In the genomic region with DNA sequence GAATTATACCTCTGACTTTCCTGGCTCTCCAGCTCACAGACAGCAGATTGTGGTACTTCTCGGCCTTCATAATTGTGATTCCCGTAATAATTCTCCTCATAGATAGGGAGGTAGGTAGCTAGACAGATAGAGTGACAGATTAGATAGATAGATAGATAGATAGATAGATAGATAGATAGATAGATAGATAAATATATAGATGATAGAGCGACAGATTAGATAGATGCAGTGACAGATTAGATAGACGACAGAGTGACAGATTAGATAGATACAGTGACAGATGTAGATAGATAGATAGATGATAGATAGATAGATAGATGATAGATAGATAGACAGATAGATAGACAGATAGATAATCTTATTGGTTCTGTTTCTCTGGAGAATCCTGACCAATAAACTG, we compare ENCODE assay signal across 31 cellular contexts.
DNase-seq lines count a peak whose midpoint lies in the region; ATAC-seq, FAIRE-seq and TF ChIP-seq lines count a peak whose summit lies in the region.
"Had no signal": no experiment of that assay in that cellular context is flagged by ENCODE, and none has a peak within 500 bp of the region (broad histone marks: within the 10 kb centered on the region; RNA-seq: fewer than 3 reads in every experiment).

No MANE protein-coding gene starts in this region.

- TF ChIP-seq EP300 in K562 (IDR thresholded peaks at IDR 0.05; ENCODE audit: low read length) (no peak), neural cell (conservative IDR thresholded peaks at IDR 0.05; ENCODE audit: poor library complexity, severe bottlenecking) (peak; percentile 70)

- H3K9ac ChIP-seq in K562 (ENCODE audit: insufficient read depth in 1 of 2, low read depth in 2 of 2, low read length in 2 of 2) (no peak overlapping the region), neural cell (ENCODE audit: low read length) (no peak overlapping the region)
- H3K9ac ChIP-seq: BLaER1; BLaER1 treated with 17β-estradiol and CSF1 and Interleukin-3, amounts not matched to agents 10 nM and 100 nM had no signal

- H3K79me2 ChIP-seq in K562 (ENCODE audit: control insufficient read depth, insufficient read depth, low read length) (no peaks in the 10 kb centered on the region), neural cell (replicated peaks; ENCODE audit: insufficient read depth, low read length) (no peaks in the 10 kb centered on the region)

- CTCF ChIA-PET in K562 (lab: Yijun Ruan, JAX; ENCODE audit: low intra/inter-chr PET ratio): no interaction called here

- FAIRE-seq in K562 (lab: Jason Lieb, UNC): no peak
- FAIRE-seq: A204.1, A549, D721Med had no signal

- H3K4me1 ChIP-seq in K562 (replicated peaks in 1 of 2; ENCODE audit: control insufficient read depth in 2 of 2, insufficient read depth in 2 of 2, low read length in 2 of 2): no peaks in the 10 kb centered on the region
- H3K4me1 ChIP-seq: A549, Caco-2 had no signal

- H3K27ac ChIP-seq in K562 (ENCODE audit: extremely low read depth, low read depth, low read length) (no peak overlapping the region), neural cell (ENCODE audit: low read length) (no peak overlapping the region)
- H3K27ac ChIP-seq: 22Rv1; A549; BLaER1; BLaER1 treated with 17β-estradiol and CSF1 and Interleukin-3, amounts not matched to agents 10 nM and 100 nM; C4-2B had no signal

- TF ChIP-seq RAD21 in K562 (CRISPR knock-in tag; conservative IDR thresholded peaks at IDR 0.05 in 1 of 2, IDR thresholded peaks at IDR 0.05 in 1 of 2) (no peak), neural cell (conservative IDR thresholded peaks at IDR 0.05) (no peak)

- DNase-seq in K562 (ENCODE audit: extremely low read depth in 1 of 4, low spot score in 3 of 4) (no peak), NCI-H1930 (lab: John Stamatoyannopoulos, UW) (no peak)
- no peak for DNase-seq in stimulated activated naive CD4-positive, alpha-beta T cell treated with Interleukin-2 at 50 U/mL for 16 hours (lab: John Stamatoyannopoulos, UW)
- DNase-seq: 8988T; ACHN; AML-193; BE2C; C1 segment of cervical spinal cord; Caco-2; Calu3; CD4-positive, alpha-beta memory T cell; CD4-positive, alpha-beta T cell; CD4-positive, CD25-positive, alpha-beta regulatory T cell; CD8-positive, alpha-beta memory T cell; CD8-positive, alpha-beta T cell; COR-L47; DMS 273 treated with DMSO at 0.1 percent for 48 hours; DMS153; DMS53; DMS79; DMS79 treated with DMSO at 0.1 percent for 48 hours; DND-41; EL had no signal

- no TSS peak for BruUV-seq in K562 (replicated peaks; lab: Mats Ljungman, UMichigan)

- WGBS in K562 (ENCODE audit: insufficient coverage, low coverage, missing lambda C conversion rate): 3% methylated on average over 4 of the region's 4 CpGs

- TF ChIP-seq CTCF in K562 (IDR thresholded peaks at IDR 0.05 in 2 of 3, conservative IDR thresholded peaks at IDR 0.05 in 1 of 3; ENCODE audit: insufficient read depth in 2 of 3, low read depth in 1 of 3, low read length in 3 of 3) (no peak), neural cell (IDR thresholded peaks at IDR 0.05; ENCODE audit: poor library complexity, severe bottlenecking) (no peak)

- no peak for TF ChIP-seq POLR2A in K562 (conservative IDR thresholded peaks at IDR 0.05)

- H3K4me3 ChIP-seq in K562: no peak overlapping the region
- no peak overlapping the region for H3K4me3 ChIP-seq in neural cell (ENCODE audit: low read length)
- H3K4me3 ChIP-seq: A549; BLaER1; BLaER1 treated with 17β-estradiol and CSF1 and Interleukin-3, amounts not matched to agents 10 nM and 100 nM had no signal

- POLR2A ChIA-PET in K562 (lab: Yijun Ruan, JAX): interaction anchor here (1.0 kb wide), 1 partner anchor 147 kb away, joined by 3 read pairs; no protein-coding TSS in a partner anchor

- H3K27me3 ChIP-seq in K562 (ENCODE audit: control insufficient read depth in 2 of 2, insufficient read depth in 2 of 2, low read length in 2 of 2) (no peaks in the 10 kb centered on the region), neural cell (ENCODE audit: insufficient read depth, low read depth, low read length) (no peaks in the 10 kb centered on the region)
- H3K27me3 ChIP-seq: BE2C; BLaER1; BLaER1 treated with 17β-estradiol and CSF1 and Interleukin-3, amounts not matched to agents 10 nM and 100 nM had no signal

- H4K20me1 ChIP-seq in K562 (replicated peaks; ENCODE audit: control insufficient read depth, insufficient read depth, low read length): no peaks in the 10 kb centered on the region; the same call in 1 of the 2 replicates
- H4K20me1 ChIP-seq in neural cell (ENCODE audit: insufficient read depth): no peaks in the 10 kb centered on the region
- H4K20me1 ChIP-seq: BLaER1; BLaER1 treated with 17β-estradiol and CSF1 and Interleukin-3, amounts not matched to agents 10 nM and 100 nM had no signal

- H3K36me3 ChIP-seq in K562 (ENCODE audit: control insufficient read depth, insufficient read depth, low read length): no peaks in the 10 kb centered on the region
- no peaks in the 10 kb centered on the region for H3K36me3 ChIP-seq in neural cell (ENCODE audit: insufficient read depth, low read length)
- H3K36me3 ChIP-seq: BE2C; BLaER1; BLaER1 treated with 17β-estradiol and CSF1 and Interleukin-3, amounts not matched to agents 10 nM and 100 nM had no signal

- no peak for ATAC-seq in K562
- ATAC-seq: A549; CD8-positive, alpha-beta T cell had no signal

- no peaks in the 10 kb centered on the region for H3K9me2 ChIP-seq in neural cell (ENCODE audit: insufficient read depth, low read length)

- H2AFZ ChIP-seq in K562 (ENCODE audit: low read depth, low read length): no peak overlapping the region
- no peak overlapping the region for H2AFZ ChIP-seq in neural cell (ENCODE audit: low read depth, low read length)

- in situ Hi-C loops in K562 (cut with MboI): no loop called here

- no peak overlapping the region for H3K4me2 ChIP-seq in K562 (ENCODE audit: insufficient read depth, low read length)
- H3K4me2 ChIP-seq in neural cell (ENCODE audit: low read length): no peak overlapping the region
- H3K4me2 ChIP-seq: A549; BLaER1; BLaER1 treated with 17β-estradiol and CSF1 and Interleukin-3, amounts not matched to agents 10 nM and 100 nM had no signal

- H3F3A ChIP-seq in neural cell (ENCODE audit: insufficient read depth, low read length, poor library complexity, severe bottlenecking): no peaks in the 10 kb centered on the region

- H3K9me3 ChIP-seq in K562 (replicated peaks; ENCODE audit: control insufficient read depth, insufficient read depth, low read depth, low read length) (no peaks in the 10 kb centered on the region), neural cell (ENCODE audit: low read length) (no peaks in the 10 kb centered on the region)
- H3K9me3 ChIP-seq: A549; BE2C; BLaER1; BLaER1 treated with 17β-estradiol and CSF1 and Interleukin-3, amounts not matched to agents 10 nM and 100 nM; Caco-2 had no signal

- no peaks in the 10 kb centered on the region for H3K9me1 ChIP-seq in K562 (ENCODE audit: control insufficient read depth, insufficient read depth, low read length)

- intact Hi-C loops in K562 (cut with micrococcal nuclease): loop anchor here (10.0 kb wide), 1 partner anchor 359 kb away; no protein-coding TSS in a partner anchor

TF ChIP-seq in K562, 482 proteins besides CTCF, POLR2A, EP300 and RAD21:
- TF ChIP-seq ERF (CRISPR knock-in tag; IDR thresholded peaks at IDR 0.05) (no peak), ZNF695 (CRISPR knock-in tag; IDR thresholded peaks at IDR 0.05) (no peak), XRCC3 (IDR thresholded peaks at IDR 0.05) (no peak), DACH1 (IDR thresholded peaks at IDR 0.05; ENCODE audit: partially characterized antibody) (peak; percentile 93), TEAD1 (CRISPR knock-in tag; IDR thresholded peaks at IDR 0.05) (no peak), TCFL5 (CRISPR knock-in tag; conservative IDR thresholded peaks at IDR 0.05) (no peak)
- TF ChIP-seq, protein P1, sequence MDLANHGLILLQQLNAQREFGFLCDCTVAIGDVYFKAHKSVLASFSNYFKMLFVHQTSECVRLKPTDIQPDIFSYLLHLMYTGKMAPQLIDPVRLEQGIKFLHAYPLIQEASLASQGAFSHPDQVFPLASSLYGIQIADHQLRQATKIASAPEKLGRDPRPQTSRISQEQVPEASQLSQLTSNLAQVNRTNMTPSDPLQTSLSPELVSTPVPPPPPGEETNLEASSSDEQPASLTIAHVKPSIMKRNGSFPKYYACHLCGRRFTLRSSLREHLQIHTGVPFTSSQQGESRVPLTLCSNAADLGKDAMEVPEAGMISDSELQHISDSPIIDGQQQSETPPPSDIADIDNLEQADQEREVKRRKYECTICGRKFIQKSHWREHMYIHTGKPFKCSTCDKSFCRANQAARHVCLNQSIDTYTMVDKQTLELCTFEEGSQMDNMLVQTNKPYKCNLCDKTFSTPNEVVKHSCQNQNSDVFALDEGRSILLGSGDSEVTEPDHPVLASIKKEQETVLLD (IDR thresholded peaks at IDR 0.05): peak; percentile 59; the same call in 1 of the 2 replicates

TF ChIP-seq in neural cell, 6 proteins besides CTCF, POLR2A, EP300 and RAD21 (continues in another document):
- TF ChIP-seq MXI1 (conservative IDR thresholded peaks at IDR 0.05; ENCODE audit: poor library complexity, severe bottlenecking): no peak
- TF ChIP-seq TAF1 (IDR thresholded peaks at IDR 0.05; ENCODE audit: low read depth): no peak
- no peak for TF ChIP-seq POLR2AphosphoS5 (IDR thresholded peaks at IDR 0.05)
- TF ChIP-seq, protein P2, sequence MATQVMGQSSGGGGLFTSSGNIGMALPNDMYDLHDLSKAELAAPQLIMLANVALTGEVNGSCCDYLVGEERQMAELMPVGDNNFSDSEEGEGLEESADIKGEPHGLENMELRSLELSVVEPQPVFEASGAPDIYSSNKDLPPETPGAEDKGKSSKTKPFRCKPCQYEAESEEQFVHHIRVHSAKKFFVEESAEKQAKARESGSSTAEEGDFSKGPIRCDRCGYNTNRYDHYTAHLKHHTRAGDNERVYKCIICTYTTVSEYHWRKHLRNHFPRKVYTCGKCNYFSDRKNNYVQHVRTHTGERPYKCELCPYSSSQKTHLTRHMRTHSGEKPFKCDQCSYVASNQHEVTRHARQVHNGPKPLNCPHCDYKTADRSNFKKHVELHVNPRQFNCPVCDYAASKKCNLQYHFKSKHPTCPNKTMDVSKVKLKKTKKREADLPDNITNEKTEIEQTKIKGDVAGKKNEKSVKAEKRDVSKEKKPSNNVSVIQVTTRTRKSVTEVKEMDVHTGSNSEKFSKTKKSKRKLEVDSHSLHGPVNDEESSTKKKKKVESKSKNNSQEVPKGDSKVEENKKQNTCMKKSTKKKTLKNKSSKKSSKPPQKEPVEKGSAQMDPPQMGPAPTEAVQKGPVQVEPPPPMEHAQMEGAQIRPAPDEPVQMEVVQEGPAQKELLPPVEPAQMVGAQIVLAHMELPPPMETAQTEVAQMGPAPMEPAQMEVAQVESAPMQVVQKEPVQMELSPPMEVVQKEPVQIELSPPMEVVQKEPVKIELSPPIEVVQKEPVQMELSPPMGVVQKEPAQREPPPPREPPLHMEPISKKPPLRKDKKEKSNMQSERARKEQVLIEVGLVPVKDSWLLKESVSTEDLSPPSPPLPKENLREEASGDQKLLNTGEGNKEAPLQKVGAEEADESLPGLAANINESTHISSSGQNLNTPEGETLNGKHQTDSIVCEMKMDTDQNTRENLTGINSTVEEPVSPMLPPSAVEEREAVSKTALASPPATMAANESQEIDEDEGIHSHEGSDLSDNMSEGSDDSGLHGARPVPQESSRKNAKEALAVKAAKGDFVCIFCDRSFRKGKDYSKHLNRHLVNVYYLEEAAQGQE (IDR thresholded peaks at IDR 0.05; ENCODE audit: borderline replicate concordance): no peak
- no peak for TF ChIP-seq EZH2 (IDR thresholded peaks at IDR 0.05; ENCODE audit: borderline replicate concordance, insufficient read depth, low read length, poor library complexity, severe bottlenecking)
